ENCODE assay signal across 8 cellular contexts in the genomic region with DNA sequence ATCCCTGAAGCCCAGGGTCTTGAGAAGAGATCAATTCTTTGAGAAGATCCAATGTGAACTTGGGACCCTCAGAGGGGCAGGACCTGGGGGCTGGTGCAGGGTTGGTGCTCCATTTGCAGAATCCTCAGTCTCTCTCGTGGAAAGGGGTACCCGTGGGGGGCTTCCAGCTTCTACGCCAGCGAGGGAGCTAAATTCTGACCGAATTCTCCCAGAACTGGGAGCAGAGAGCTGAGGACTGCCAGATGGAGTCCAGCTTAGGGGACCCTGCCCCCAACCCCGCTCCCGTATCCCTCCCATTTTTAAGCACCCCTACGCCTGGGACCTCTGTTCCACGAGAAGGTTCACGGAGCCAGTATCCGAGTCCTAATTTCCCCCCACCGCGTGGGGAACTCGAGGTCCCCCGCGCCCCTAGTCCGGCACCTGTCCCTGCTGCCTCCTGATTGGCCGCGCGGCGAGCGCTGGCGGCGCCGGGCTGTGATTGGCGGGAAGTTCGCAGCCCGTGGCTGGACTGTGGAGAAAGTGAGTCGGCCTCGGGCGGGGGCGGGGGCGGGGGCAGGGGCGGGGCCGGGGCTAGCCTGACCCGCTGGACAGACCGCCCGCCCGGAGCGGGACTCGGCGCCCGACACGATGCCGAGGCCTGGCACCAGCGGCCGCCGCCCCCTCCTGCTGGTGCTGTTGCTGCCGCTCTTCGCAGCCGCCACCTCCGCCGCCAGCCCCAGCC. TPM values are rescaled to one million over a fixed set of nuclear protein-coding genes. Genes with fewer than 3 reads are reported as not detected.
DNase-seq lines count a peak whose midpoint lies in the region; ATAC-seq and TF ChIP-seq lines count a peak whose summit lies in the region.
"Had no signal": no experiment of that assay in that cellular context is flagged by ENCODE, and none has a peak within 500 bp of the region (broad histone marks: within the 10 kb centered on the region; RNA-seq: fewer than 3 reads in every experiment).

No MANE protein-coding gene starts in this region.

- H3K4me1 ChIP-seq in Peyer's patch: peaks cover 4 to 53% (median 38%) of the 10 kb centered on the region in 4 donors

- intact Hi-C loops in sciatic nerve (cut with DNase I): loop anchor here (5.0 to 10.0 kb wide), 2 partner anchors 72 to 289 kb away; no protein-coding TSS in a partner anchor

- TF ChIP-seq CTCF in Peyer's patch (IDR thresholded peaks at IDR 0.05) (no peak), fibroblast of pulmonary artery (IDR thresholded peaks at IDR 0.05; ENCODE audit: low read length, missing control alignments) (no peak)

- no peaks in the 10 kb centered on the region for H3K9me3 ChIP-seq in Peyer's patch
- H3K9me3 ChIP-seq: neutrophil had no signal

- no peak for TF ChIP-seq POLR2A in Peyer's patch (IDR thresholded peaks at IDR 0.05)

- H3K36me3 ChIP-seq in H7 (replicated peaks; ENCODE audit: control insufficient read depth, insufficient read depth, low read length) (no peaks in the 10 kb centered on the region), Peyer's patch (no peaks in the 10 kb centered on the region)

- ATAC-seq in sciatic nerve (no peak), GM18907 (IDR thresholded peaks at IDR 0.05; ENCODE audit: unreplicated experiment) (no peak)

- H3K4me3 ChIP-seq in H7 (ENCODE audit: insufficient read depth, low read depth, low read length) (peak overlapping the region; percentile 40), Peyer's patch (peak overlapping the region in 3 of 4 donors; percentile 16 to 44 (median 26)), fibroblast of pulmonary artery (replicated peaks; ENCODE audit: low read depth, low read length) (peak overlapping the region; percentile 25)

- peak; percentile 94 for DNase-seq in H7
- peak in 2 of 3 donors; percentile 67 to 70 for DNase-seq in Peyer's patch
- DNase-seq in fibroblast of pulmonary artery (ENCODE audit: low read depth): peak; percentile 59
- DNase-seq in sciatic nerve (ENCODE audit: low spot score): peak; percentile 80
- DNase-seq in OCI-M1 (lab: John Stamatoyannopoulos, UW): no peak
- no peak for DNase-seq in midbrain (lab: John Stamatoyannopoulos, UW)

- H3K27ac ChIP-seq in Peyer's patch: no peak overlapping the region
- H3K27ac ChIP-seq: neutrophil had no signal

- H3K27me3 ChIP-seq in H7 (ENCODE audit: control insufficient read depth, insufficient read depth, low read length): peaks cover 43% of the 10 kb centered on the region
- H3K27me3 ChIP-seq in Peyer's patch: peaks cover 0 to 35% of the 10 kb centered on the region in 2 donors

RNA-seq across cellular contexts. Expression of a gene that starts 4.4 kb away (rescaled TPM):
- 54.6 and 83.1 TPM in 2 replicates for total RNA-seq in H7 (2014; rRNA removed; shearing (Covaris generic))
- total RNA-seq in Peyer's patch (100 to 1,000 TPM; 164 to 484 (median 329) TPM), sciatic nerve (1,227 TPM)

RNA-seq across cellular contexts. Expression of a gene that starts 20.1 kb away (rescaled TPM):
- total RNA-seq in H7 (2014; rRNA removed; shearing (Covaris generic)): 52.3 and 58.2 TPM in 2 replicates
- total RNA-seq in Peyer's patch (100 to 1,000 TPM in 2 of 4 donors, 10 to 100 TPM in 2; 73.4 to 121 (median 99.9) TPM), sciatic nerve (58.7 TPM)

Comparison
In these comparisons a context has a peak if more than half of its experiments do, and no peak if none do; other contexts are left out.
1. DNase-seq: peak in H7 (single experiment), Peyer's patch (2 of 3), fibroblast of pulmonary artery (single experiment) and sciatic nerve (single experiment); none in OCI-M1 (single experiment) and midbrain (single experiment).
2. Peak in every context shown above with its lines, with median percentiles within 50 percentile points of each other: H3K4me3 ChIP-seq.